In the genomic region with DNA sequence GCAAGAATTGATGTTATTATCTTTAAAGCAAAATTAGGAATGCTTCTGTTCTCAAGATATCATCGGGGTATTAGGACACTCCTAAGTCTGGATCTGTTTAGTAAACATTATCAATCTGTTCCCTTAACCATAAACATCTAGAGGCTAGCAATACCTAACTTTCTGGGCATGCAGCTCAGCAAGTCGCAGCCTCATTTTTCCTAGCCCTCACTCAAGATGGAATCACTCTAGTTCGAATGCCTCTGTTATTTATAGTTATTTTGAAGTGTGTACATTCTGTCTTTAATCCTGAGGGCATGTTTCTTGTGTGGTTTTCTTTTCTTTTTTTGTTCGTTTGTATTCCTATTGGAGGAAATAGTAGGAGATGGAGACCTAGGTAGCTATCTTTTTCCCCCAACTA, we compare ENCODE assay signal across 22 cellular contexts.
A peak's percentile ranks its signal among the peaks of the same experiment; 100 is the strongest.
DNase-seq lines count a peak whose midpoint lies in the region; ATAC-seq and TF ChIP-seq lines count a peak whose summit lies in the region.
"Had no signal": no experiment of that assay in that cellular context is flagged by ENCODE, and none has a peak within 500 bp of the region (broad histone marks: within the 10 kb centered on the region; RNA-seq: fewer than 3 reads in every experiment).

No MANE protein-coding gene starts in this region.

- WGBS in heart left ventricle, 4 donors = 53 to 66% (median 59%) methylated on average over 4 of the region's 4 CpGs
- no CpG with 5 or more reads among the region's 4 CpGs for WGBS in IMR-90 (ENCODE audit: extremely low coverage in 2 of 2, insufficient read length in 1 of 2), 2 experiments

- no peak overlapping the region for H2BK20ac ChIP-seq in IMR-90 (ENCODE audit: low read depth, low read length)

- peaks cover 0 to 21% (median 0%) of the 10 kb centered on the region in 12 donors for H3K9me3 ChIP-seq in heart left ventricle
- H3K9me3 ChIP-seq in IMR-90 (ENCODE audit: control insufficient read depth, insufficient read depth, low read length) = no peaks in the 10 kb centered on the region
- peaks cover 0 to 5% of the 10 kb centered on the region in 2 donors for H3K9me3 ChIP-seq in left lung
- no peaks in the 10 kb centered on the region for H3K9me3 ChIP-seq in stomach smooth muscle (ENCODE audit: control insufficient read depth in 2 of 2, low read length in 2 of 2)

- no TSS peak for BruUV-seq in IMR-90 (replicated peaks; lab: Mats Ljungman, UMichigan)

- no peak for TF ChIP-seq RAD21 in IMR-90 (IDR thresholded peaks at IDR 0.05; ENCODE audit: low read length)

- peaks cover 0 to 14% (median 0%) of the 10 kb centered on the region in 12 donors for H3K4me1 ChIP-seq in heart left ventricle
- no peaks in the 10 kb centered on the region for H3K4me1 ChIP-seq in IMR-90 (ENCODE audit: control insufficient read depth, insufficient read depth, low read length)
- no peaks in the 10 kb centered on the region for H3K4me1 ChIP-seq in left lung
- no peaks in the 10 kb centered on the region for H3K4me1 ChIP-seq in stomach smooth muscle (ENCODE audit: control insufficient read depth, insufficient read depth, low read length)

- no peak overlapping the region for H4K8ac ChIP-seq in IMR-90 (ENCODE audit: low read depth in 2 of 2, low read length in 2 of 2)

- H2BK15ac ChIP-seq in IMR-90 (ENCODE audit: low read depth, low read length) = no peak overlapping the region

- H3K23ac ChIP-seq in IMR-90 (ENCODE audit: low read depth, low read length) = no peak overlapping the region

- H2AFZ ChIP-seq in IMR-90 (replicated peaks; ENCODE audit: low read length, poor library complexity) = no peak overlapping the region

- H3K18ac ChIP-seq in IMR-90 (ENCODE audit: low read depth, low read length) = no peak overlapping the region

- no peak overlapping the region for H2AK9ac ChIP-seq in IMR-90 (replicated peaks; ENCODE audit: low read depth, low read length, poor library complexity)

- in situ Hi-C loops in IMR-90 (cut with MboI; ENCODE audit: low sequenced_read_pairs) = no loop called here

- H3K56ac ChIP-seq in IMR-90 (ENCODE audit: extremely low read depth, insufficient read depth, low read length) = no peak overlapping the region

- H3K79me1 ChIP-seq in IMR-90 (ENCODE audit: low read depth in 1 of 2, low read length in 2 of 2) = peaks cover 14 to 50% of the 10 kb centered on the region in 2 experiments

- TF ChIP-seq POLR2A in heart left ventricle (IDR thresholded peaks at IDR 0.05) (no peak), IMR-90 (IDR thresholded peaks at IDR 0.05; ENCODE audit: low read depth, low read length) (no peak)

- CTCF ChIA-PET in IMR-90 (lab: Yijun Ruan, JAX) = no interaction called here

- POLR2A ChIA-PET in IMR-90 (lab: Charles Lee; ENCODE audit: unreplicated experiment) = no interaction called here

- no peak overlapping the region for H3K14ac ChIP-seq in IMR-90 (replicated peaks; ENCODE audit: low read depth, low read length)

- H3K27ac ChIP-seq in heart left ventricle = peak overlapping the region in 1 of 12 donors; percentile 0
- no peak overlapping the region for H3K27ac ChIP-seq in IMR-90 (ENCODE audit: insufficient read depth, low read length)
- no peak overlapping the region for H3K27ac ChIP-seq in left lung
- peak overlapping the region; percentile 6 for H3K27ac ChIP-seq in stomach smooth muscle (ENCODE audit: low read length)
- H3K27ac ChIP-seq: 22Rv1 had no signal

- H4K91ac ChIP-seq in IMR-90 (ENCODE audit: insufficient read depth, low read depth, low read length) = no peak overlapping the region

- H3K4me2 ChIP-seq in IMR-90 (ENCODE audit: low read depth, low read length) = 0 out of 2 replicates have a peak overlapping the region, but pooled peaks have one; percentile 22

- intact Hi-C loops in Right ventricle myocardium superior (cut with DNase I) = no loop called here
- intact Hi-C loops in heart left ventricle (cut with DNase I) = no loop called here
- intact Hi-C loops in IMR-90 (cut with micrococcal nuclease) = no loop called here
- intact Hi-C loops in left lung (cut with DNase I) = no loop called here

- peak; percentile 38 for ATAC-seq in Right ventricle myocardium superior (ENCODE audit: poor library complexity)
- no peak for ATAC-seq in heart left ventricle
- ATAC-seq in IMR-90 (ENCODE audit: low read depth) = peak; percentile 53; the same call in 1 of the 2 replicates
- peak; percentile 55 for ATAC-seq in left lung
- no peak for ATAC-seq in GM21619 (IDR thresholded peaks at IDR 0.05; ENCODE audit: unreplicated experiment)
- ATAC-seq: HCT116 had no signal

- H3K27me3 ChIP-seq in heart left ventricle (no peaks in the 10 kb centered on the region), IMR-90 (ENCODE audit: control insufficient read depth, insufficient read depth, low read length) (no peaks in the 10 kb centered on the region), left lung (no peaks in the 10 kb centered on the region), stomach smooth muscle (ENCODE audit: control insufficient read depth in 1 of 2, insufficient read depth in 2 of 2, low read length in 2 of 2) (no peaks in the 10 kb centered on the region)

- H2BK120ac ChIP-seq in IMR-90 (ENCODE audit: low read depth, low read length) = no peak overlapping the region

- DNase-seq in Right ventricle myocardium superior (no peak), heart left ventricle (no peak), IMR-90 (no peak), left lung (no peak), HPDE6-E6E7 (ENCODE audit: extremely low spot score) (no peak)
- DNase-seq: CD8-positive, alpha-beta memory T cell; DMS 273 treated with DMSO at 0.1 percent for 48 hours; DMS79; EL; GDM1; NCI-H1092; NCI-H1417 treated with DMSO at 0.1 percent for 48 hours; NCI-H1694 treated with DMSO at 0.1 percent for 48 hours; NCI-H2081; NCI-H2227 treated with DMSO at 0.1 percent for 48 hours; NCI-H526 treated with DMSO at 0.1 percent for 48 hours; RPMI8226; SHP77 had no signal

- TF ChIP-seq CTCF in heart left ventricle (IDR thresholded peaks at IDR 0.05) = no peak
- no peak for TF ChIP-seq CTCF in IMR-90 (conservative IDR thresholded peaks at IDR 0.05; ENCODE audit: low read depth, low read length)
- no peak for TF ChIP-seq CTCF in left lung (IDR thresholded peaks at IDR 0.05)

- H3K4me3 ChIP-seq in heart left ventricle (peak overlapping the region in 3 of 12 donors; percentile 2 to 24 (median 13)), IMR-90 (ENCODE audit: insufficient read depth, low read depth, low read length) (no peak overlapping the region), left lung (no peak overlapping the region), stomach smooth muscle (ENCODE audit: low read length in 2 of 2) (peak overlapping the region; percentile 17 to 47)

- no peak overlapping the region for H4K5ac ChIP-seq in IMR-90 (ENCODE audit: low read depth, low read length)

- no peaks in the 10 kb centered on the region for H3K36me3 ChIP-seq in heart left ventricle
- no peaks in the 10 kb centered on the region; the same call in 1 of the 2 replicates for H3K36me3 ChIP-seq in IMR-90 (ENCODE audit: control insufficient read depth, insufficient read depth, low read length)
- H3K36me3 ChIP-seq in left lung = no peaks in the 10 kb centered on the region
- no peaks in the 10 kb centered on the region for H3K36me3 ChIP-seq in stomach smooth muscle (ENCODE audit: control insufficient read depth in 2 of 2, insufficient read depth in 2 of 2, low read length in 2 of 2)

- H3K9me1 ChIP-seq in IMR-90 (ENCODE audit: insufficient read depth, low read length) = peaks cover 6% of the 10 kb centered on the region; the same call in 1 of the 2 replicates

- no peak overlapping the region for H2AK5ac ChIP-seq in IMR-90 (ENCODE audit: low read depth, low read length)

- dilution Hi-C loops in IMR-90 (cut with HindIII; ENCODE audit: low sequenced_read_pairs, unreplicated experiment) = no loop called here

- no peak overlapping the region for H3K9ac ChIP-seq in IMR-90 (ENCODE audit: low read depth, low read length)
- no peak overlapping the region for H3K9ac ChIP-seq in stomach smooth muscle (ENCODE audit: low read length in 2 of 2)

- H2BK5ac ChIP-seq in IMR-90 (ENCODE audit: low read depth, low read length, poor library complexity, severe bottlenecking) = no peak overlapping the region

- H4K20me1 ChIP-seq in IMR-90 (ENCODE audit: insufficient read depth, low read length) = no peaks in the 10 kb centered on the region

- no peak overlapping the region; the same call in 1 of the 2 replicates for H3K4ac ChIP-seq in IMR-90 (ENCODE audit: low read depth, low read length)

TF ChIP-seq in IMR-90, 13 proteins besides CTCF, POLR2A, EP300 and RAD21 (continues in another document):
- no peak for TF ChIP-seq NFE2L2 (IDR thresholded peaks at IDR 0.05; ENCODE audit: low read depth, low read length)
- no peak for TF ChIP-seq MAZ (IDR thresholded peaks at IDR 0.05; ENCODE audit: borderline replicate concordance, low read depth, low read length)
- no peak for TF ChIP-seq SMC3 (IDR thresholded peaks at IDR 0.05; ENCODE audit: low read depth, low read length)
- TF ChIP-seq CEBPB (IDR thresholded peaks at IDR 0.05; ENCODE audit: low read depth, low read length) = no peak
- no peak for TF ChIP-seq MAFK (IDR thresholded peaks at IDR 0.05; ENCODE audit: low read depth, low read length)
- TF ChIP-seq CHD1 (IDR thresholded peaks at IDR 0.05; ENCODE audit: low read depth, low read length) = no peak
- TF ChIP-seq, protein P1, sequence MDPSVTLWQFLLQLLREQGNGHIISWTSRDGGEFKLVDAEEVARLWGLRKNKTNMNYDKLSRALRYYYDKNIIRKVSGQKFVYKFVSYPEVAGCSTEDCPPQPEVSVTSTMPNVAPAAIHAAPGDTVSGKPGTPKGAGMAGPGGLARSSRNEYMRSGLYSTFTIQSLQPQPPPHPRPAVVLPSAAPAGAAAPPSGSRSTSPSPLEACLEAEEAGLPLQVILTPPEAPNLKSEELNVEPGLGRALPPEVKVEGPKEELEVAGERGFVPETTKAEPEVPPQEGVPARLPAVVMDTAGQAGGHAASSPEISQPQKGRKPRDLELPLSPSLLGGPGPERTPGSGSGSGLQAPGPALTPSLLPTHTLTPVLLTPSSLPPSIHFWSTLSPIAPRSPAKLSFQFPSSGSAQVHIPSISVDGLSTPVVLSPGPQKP (IDR thresholded peaks at IDR 0.05; ENCODE audit: borderline replicate concordance, low read depth, low read length) = no peak
- TF ChIP-seq, protein P2, sequence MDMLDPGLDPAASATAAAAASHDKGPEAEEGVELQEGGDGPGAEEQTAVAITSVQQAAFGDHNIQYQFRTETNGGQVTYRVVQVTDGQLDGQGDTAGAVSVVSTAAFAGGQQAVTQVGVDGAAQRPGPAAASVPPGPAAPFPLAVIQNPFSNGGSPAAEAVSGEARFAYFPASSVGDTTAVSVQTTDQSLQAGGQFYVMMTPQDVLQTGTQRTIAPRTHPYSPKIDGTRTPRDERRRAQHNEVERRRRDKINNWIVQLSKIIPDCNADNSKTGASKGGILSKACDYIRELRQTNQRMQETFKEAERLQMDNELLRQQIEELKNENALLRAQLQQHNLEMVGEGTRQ (IDR thresholded peaks at IDR 0.05; ENCODE audit: low read depth, low read length) = no peak
- no peak for TF ChIP-seq RCOR1 (IDR thresholded peaks at IDR 0.05; ENCODE audit: insufficient replicate concordance, low read length)
- TF ChIP-seq MXI1 (IDR thresholded peaks at IDR 0.05; ENCODE audit: borderline replicate concordance, low read depth, low read length) = no peak
- no peak for TF ChIP-seq RFX5 (IDR thresholded peaks at IDR 0.05; ENCODE audit: low read depth, low read length)
- TF ChIP-seq BHLHE40 (IDR thresholded peaks at IDR 0.05; ENCODE audit: low read depth, low read length) = no peak

Comparison
In these comparisons a context has a peak if more than half of its experiments do, and no peak if none do; other contexts are left out.
1. ATAC-seq: peak in Right ventricle myocardium superior (single experiment), IMR-90 (single experiment) and left lung (single experiment); none in heart left ventricle (0 of 4) and GM21619 (single experiment).
2. H3K4me3 ChIP-seq: peak in stomach smooth muscle (2 of 2); none in IMR-90 (single experiment) and left lung (0 of 2).